ENCODE assay signal across 8 cellular contexts in the genomic region with DNA sequence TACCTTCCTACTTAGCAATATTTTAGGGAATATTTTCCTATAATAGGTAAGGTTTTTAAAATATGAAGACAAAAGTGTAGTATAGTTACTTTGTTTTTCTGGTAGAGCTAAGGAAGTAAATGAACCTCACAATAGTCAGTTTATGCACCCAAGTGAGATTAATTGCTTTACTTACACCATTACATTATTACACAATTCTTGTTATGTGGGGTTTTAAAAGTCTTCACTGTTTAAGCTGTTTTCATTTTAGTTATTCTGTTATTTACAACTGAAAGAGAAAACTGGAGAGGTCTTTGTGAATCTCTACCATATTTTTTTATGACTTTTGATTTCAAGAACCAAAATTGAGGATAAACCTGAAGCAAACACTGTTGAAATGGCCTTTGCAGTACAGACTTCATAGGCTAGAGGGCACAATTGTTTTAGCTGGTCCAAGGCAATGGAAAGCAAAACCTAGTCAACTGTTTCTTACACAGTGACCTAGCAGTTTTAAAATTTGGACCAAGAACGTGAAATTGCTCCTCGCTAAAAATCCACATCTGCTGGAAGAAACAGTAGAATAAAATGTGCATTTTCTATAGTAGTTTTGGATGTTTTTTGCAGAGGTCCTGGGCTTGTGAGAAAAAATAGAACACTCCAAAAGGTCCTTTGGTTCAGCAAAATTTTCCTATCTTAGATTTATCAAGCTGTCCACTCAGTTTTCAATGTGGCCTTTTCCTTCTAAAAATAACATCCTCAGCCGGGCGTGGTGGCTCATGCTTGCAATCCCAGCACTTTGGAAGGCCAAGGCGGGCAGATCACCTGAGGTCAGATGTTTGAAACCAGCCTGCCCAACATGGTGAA.
DNase-seq lines count a peak whose midpoint lies in the region; ATAC-seq and TF ChIP-seq lines count a peak whose summit lies in the region.

No MANE protein-coding gene starts in this region.

- peak overlapping the region; percentile 78 for H3K4me2 ChIP-seq in OCI-LY3 (ENCODE audit: low read length)

- peak; percentile 83 for TF ChIP-seq CTCF in OCI-LY3 (IDR thresholded peaks at IDR 0.05; ENCODE audit: low read depth, low read length)
- TF ChIP-seq CTCF in suprapubic skin (IDR thresholded peaks at IDR 0.05) = peak; percentile 44 to 83

- H3K36me3 ChIP-seq in OCI-LY3 (replicated peaks; ENCODE audit: low read depth, low read length) (no peaks in the 10 kb centered on the region), suprapubic skin (no peaks in the 10 kb centered on the region)

- H3K27me3 ChIP-seq in OCI-LY3 (ENCODE audit: low read depth, low read length) = no peaks in the 10 kb centered on the region
- no peaks in the 10 kb centered on the region for H3K27me3 ChIP-seq in suprapubic skin

- peak overlapping the region; percentile 63 for H3K9ac ChIP-seq in OCI-LY3 (ENCODE audit: low read length)

- ATAC-seq in GM19467 (IDR thresholded peaks at IDR 0.05; ENCODE audit: unreplicated experiment) (peak; percentile 92), HG03457 (IDR thresholded peaks at IDR 0.05; ENCODE audit: unreplicated experiment) (peak; percentile 92)

- no peaks in the 10 kb centered on the region for H4K20me1 ChIP-seq in OCI-LY3 (ENCODE audit: insufficient read depth, low read length)

- H3K4me1 ChIP-seq in OCI-LY3 (ENCODE audit: low read length) (peaks cover 19% of the 10 kb centered on the region), suprapubic skin (no peaks in the 10 kb centered on the region)

- peak overlapping the region; percentile 26; the same call in 1 of the 2 replicates for H2AFZ ChIP-seq in OCI-LY3 (ENCODE audit: low read depth, low read length)

- H3K27ac ChIP-seq in OCI-LY3 (ENCODE audit: low read length) (peak overlapping the region; percentile 25), suprapubic skin (no peak overlapping the region)

- no peaks in the 10 kb centered on the region for H3K9me3 ChIP-seq in OCI-LY3 (ENCODE audit: insufficient read depth, low read length)
- H3K9me3 ChIP-seq in suprapubic skin = no peaks in the 10 kb centered on the region

- DNase-seq in NCI-H2081 (lab: John Stamatoyannopoulos, UW) (peak; percentile 24 to 40), NCI-H2081 treated with DMSO at 0.1 percent for 48 hours (lab: John Stamatoyannopoulos, UW) (no peak), cerebellum (ENCODE audit: low spot score) (peak; percentile 63), left kidney (ENCODE audit: low read depth, low spot score) (peak; percentile 82), suprapubic skin (ENCODE audit: low spot score in 2 of 2) (no peak)

- TF ChIP-seq POLR2A in suprapubic skin (IDR thresholded peaks at IDR 0.05) = no peak

- WGBS in suprapubic skin = 25% methylated on average over 5 of the region's 5 CpGs

- H3K4me3 ChIP-seq in OCI-LY3 (ENCODE audit: low read length) = peak overlapping the region; percentile 74
- peak overlapping the region; percentile 14 for H3K4me3 ChIP-seq in suprapubic skin

- no peaks in the 10 kb centered on the region for H3K79me2 ChIP-seq in OCI-LY3 (ENCODE audit: low read length)

- no peak for TF ChIP-seq EP300 in suprapubic skin (IDR thresholded peaks at IDR 0.05)

Comparison
In these comparisons a context has a peak if more than half of its experiments do, and no peak if none do; other contexts are left out.
1. DNase-seq: peak in NCI-H2081 (2 of 2), cerebellum (single experiment) and left kidney (single experiment); none in NCI-H2081 treated with DMSO at 0.1 percent for 48 hours (single experiment) and suprapubic skin (0 of 2).